6 cellular contexts compared by ENCODE assay signal in genomic region chr20:47912786-47913501, GRCh38.
DNase-seq lines count a peak whose midpoint lies in the region; ATAC-seq, FAIRE-seq and TF ChIP-seq lines count a peak whose summit lies in the region.
"Not testable (repeated sequence)": the region's sequence is repeated elsewhere in the genome, so short reads cannot be mapped to it uniquely, and the experiment has no call there.

No MANE protein-coding gene starts in this region.

- not testable (repeated sequence) for H3K9ac ChIP-seq in neural progenitor cell

- not testable (repeated sequence) for H3F3A ChIP-seq in neural progenitor cell (ENCODE audit: low read depth)

- H3K9me3 Mint-ChIP-seq in Caco-2 (ENCODE audit: unreplicated experiment), result peaks cover 32% of the 10 kb centered on the region
- H3K9me3 Mint-ChIP-seq in WTC11, result peaks cover 26% of the 10 kb centered on the region
- H3K9me3 Mint-ChIP-seq in neural progenitor cell, result peaks cover 19% of the 10 kb centered on the region

- H3K79me2 ChIP-seq in neural progenitor cell (ENCODE audit: low read depth), result not testable (repeated sequence)

- not testable (repeated sequence) for H3K27me3 ChIP-seq in Caco-2 (replicated peaks; ENCODE audit: control insufficient read depth, insufficient read depth, low read length); neural progenitor cell

- H3K27ac ChIP-seq in neural progenitor cell, result not testable (repeated sequence)

- H3K4me1 Mint-ChIP-seq in Caco-2 (ENCODE audit: low read depth, unreplicated experiment) (peaks cover 28% of the 10 kb centered on the region), WTC11 (peaks cover 20% of the 10 kb centered on the region), neural progenitor cell (peaks cover 40% of the 10 kb centered on the region)

- TF ChIP-seq CTCF in Caco-2 (IDR thresholded peaks at IDR 0.05; ENCODE audit: insufficient read depth in 1 of 2, low read depth in 1 of 2, low read length in 1 of 2, severe bottlenecking in 1 of 2, unreplicated experiment in 1 of 2); WTC11 (IDR thresholded peaks at IDR 0.05); neural progenitor cell (IDR thresholded peaks at IDR 0.05): not testable (repeated sequence)

- H2AFZ ChIP-seq in neural progenitor cell (replicated peaks), result not testable (repeated sequence)

- FAIRE-seq in HTR-8/SVneo (lab: Jason Lieb, UNC), result peak; percentile 46

- DNase-seq in Caco-2; HTR-8/SVneo (ENCODE audit: insufficient read length, low spot score); WTC11 (ENCODE audit: low spot score); neural progenitor cell (ENCODE audit: low spot score): not testable (repeated sequence)
- DNase-seq in dermis microvascular lymphatic vessel endothelial cell (ENCODE audit: low read depth in 2 of 2) (peak; percentile 71 to 83), lung microvascular endothelial cell (ENCODE audit: low read depth in 2 of 2) (peak; percentile 38 to 80)

- not testable (repeated sequence) for H3K4me3 ChIP-seq in Caco-2 (ENCODE audit: low read depth, low read length); neural progenitor cell

- H3K36me3 Mint-ChIP-seq in Caco-2 (ENCODE audit: insufficient read depth, unreplicated experiment); neural progenitor cell: not testable (repeated sequence)
- H3K36me3 Mint-ChIP-seq in WTC11, result peaks cover 19% of the 10 kb centered on the region

- H3K9me3 ChIP-seq in Caco-2, result peaks cover 21% of the 10 kb centered on the region
- H3K9me3 ChIP-seq in neural progenitor cell (ENCODE audit: low read depth), result not testable (repeated sequence)

- not testable (repeated sequence) for H3K27me3 Mint-ChIP-seq in Caco-2 (ENCODE audit: insufficient read depth, unreplicated experiment); WTC11 (ENCODE audit: low read depth)
- H3K27me3 Mint-ChIP-seq in neural progenitor cell (ENCODE audit: insufficient read depth, low read depth), result peaks cover 11% of the 10 kb centered on the region

- not testable (repeated sequence) for H3K4me2 ChIP-seq in neural progenitor cell

- CTCF ChIA-PET in Caco-2 (lab: Charles Lee); WTC11 (lab: Charles Lee): not testable (repeated sequence)

- POLR2A ChIA-PET in Caco-2 (lab: Charles Lee); WTC11 (lab: Charles Lee): not testable (repeated sequence)

- not testable (repeated sequence) for H3K36me3 ChIP-seq in Caco-2 (ENCODE audit: control insufficient read depth, insufficient read depth, low read length); neural progenitor cell

- not testable (repeated sequence) for H4K20me1 ChIP-seq in neural progenitor cell (ENCODE audit: low read depth)

- H3K4me1 ChIP-seq in Caco-2, result not testable (repeated sequence)
- peaks cover 13% of the 10 kb centered on the region for H3K4me1 ChIP-seq in neural progenitor cell

- not testable (repeated sequence) for BruUV-seq in Caco-2 (replicated peaks; lab: Mats Ljungman, UMichigan)

- peak overlapping the region; percentile 3 for H3K27ac Mint-ChIP-seq in Caco-2 (ENCODE audit: unreplicated experiment)
- not testable (repeated sequence) for H3K27ac Mint-ChIP-seq in WTC11, neural progenitor cell

- intact Hi-C loops in Caco-2 (cut with micrococcal nuclease; ENCODE audit: unreplicated experiment), result not testable (repeated sequence)

- not testable (repeated sequence) for H3K4me3 Mint-ChIP-seq in Caco-2 (ENCODE audit: unreplicated experiment); WTC11
- peak overlapping the region; percentile 11 for H3K4me3 Mint-ChIP-seq in neural progenitor cell

- ATAC-seq in WTC11, result not testable (repeated sequence)

TF ChIP-seq in WTC11, 78 proteins besides CTCF, POLR2A, EP300 and RAD21:
- peak; percentile 54 for TF ChIP-seq GABPB1 (CRISPR knock-in tag; IDR thresholded peaks at IDR 0.05)
